Comparison of ENCODE assay signal across 8 cellular contexts in genomic region chr22:42344391-42344861, GRCh38.
DNase-seq lines count a peak whose midpoint lies in the region; ATAC-seq and TF ChIP-seq lines count a peak whose summit lies in the region.

No MANE protein-coding gene starts in this region.

- no peak overlapping the region for H3K27ac ChIP-seq in mesenchymal stem cell (ENCODE audit: low read length, poor library complexity, severe bottlenecking)

- no peak for DNase-seq in stimulated activated naive CD8-positive, alpha-beta T cell treated with anti-CD3 and anti-CD28 coated beads, Interleukin-15, Interleukin-2, amounts not matched to agents 100 U/mL and 50 U/mL, for 24 hours
- DNase-seq in cerebellar nuclear complex (lab: John Stamatoyannopoulos, UW) (peak; percentile 55 to 83), mesenchymal stem cell (no peak), GM20000 (ENCODE audit: low spot score) (no peak), GM19238 (ENCODE audit: insufficient read length, low spot score) (no peak)
- DNase-seq in stimulated activated CD4-positive, alpha-beta T cell treated with anti-CD3 and anti-CD28 coated beads, Interleukin-4, amount 100 ng/mL, for 4 hours = no peak

- no peak overlapping the region for H3K27ac Mint-ChIP-seq in stimulated activated naive CD8-positive, alpha-beta T cell treated with anti-CD3 and anti-CD28 coated beads, Interleukin-15, Interleukin-2, amounts not matched to agents 100 ng/mL and 50 ng/mL, for 24 hours

- H3K14ac ChIP-seq in mesenchymal stem cell (ENCODE audit: low read length in 2 of 2) = no peak overlapping the region

- no peak for ATAC-seq in stimulated activated naive CD8-positive, alpha-beta T cell treated with anti-CD3 and anti-CD28 coated beads, Interleukin-15, Interleukin-2, amounts not matched to agents 100 U/mL and 50 U/mL, for 24 hours
- no peak for ATAC-seq in GM21619 (IDR thresholded peaks at IDR 0.05; ENCODE audit: unreplicated experiment)

- peak overlapping the region; percentile 49 for H3K9ac ChIP-seq in mesenchymal stem cell (ENCODE audit: low read length)

- no peak overlapping the region for H2AK5ac ChIP-seq in mesenchymal stem cell (ENCODE audit: low read length, severe bottlenecking)

- no peaks in the 10 kb centered on the region for H3K9me3 ChIP-seq in mesenchymal stem cell (ENCODE audit: control insufficient read depth, low read length)

- H2BK12ac ChIP-seq in mesenchymal stem cell (ENCODE audit: low read length in 2 of 2) = no peak overlapping the region

- peaks cover 5% of the 10 kb centered on the region for H3K27me3 Mint-ChIP-seq in stimulated activated naive CD8-positive, alpha-beta T cell treated with anti-CD3 and anti-CD28 coated beads, Interleukin-15, Interleukin-2, amounts not matched to agents 100 ng/mL and 50 ng/mL, for 24 hours

- no peak overlapping the region for H3K23ac ChIP-seq in mesenchymal stem cell (ENCODE audit: low read length in 2 of 2)

- H3K4me3 ChIP-seq in mesenchymal stem cell (ENCODE audit: insufficient read depth in 1 of 2, low read depth in 1 of 2, low read length in 2 of 2) = peak overlapping the region in 1 of 2 experiments; percentile 55

- peaks cover 1% of the 10 kb centered on the region for H3K79me1 ChIP-seq in mesenchymal stem cell (replicated peaks; ENCODE audit: low read length, poor library complexity, severe bottlenecking)

- no peak overlapping the region for H2AFZ ChIP-seq in mesenchymal stem cell (ENCODE audit: low read depth, low read length)

- no peak overlapping the region for H2BK15ac ChIP-seq in mesenchymal stem cell (ENCODE audit: low read depth, poor library complexity, severe bottlenecking)

- no peak overlapping the region for H2BK5ac ChIP-seq in mesenchymal stem cell (ENCODE audit: low read depth, low read length, poor library complexity, severe bottlenecking)

- no peak overlapping the region for H3K4ac ChIP-seq in mesenchymal stem cell (ENCODE audit: low read depth in 1 of 2, low read length in 2 of 2)

- peaks cover 38 to 42% of the 10 kb centered on the region in 2 experiments for H3K27me3 ChIP-seq in mesenchymal stem cell (ENCODE audit: control insufficient read depth in 1 of 2, insufficient read depth in 1 of 2, low read length in 2 of 2)

- TF ChIP-seq CTCF in GM20000 (IDR thresholded peaks at IDR 0.05; ENCODE audit: extremely low read depth, missing control alignments) = no peak

- H3K18ac ChIP-seq in mesenchymal stem cell (ENCODE audit: low read depth in 1 of 2, low read length in 2 of 2) = no peak overlapping the region

- H3K4me1 Mint-ChIP-seq in stimulated activated naive CD8-positive, alpha-beta T cell treated with anti-CD3 and anti-CD28 coated beads, Interleukin-15, Interleukin-2, amounts not matched to agents 100 ng/mL and 50 ng/mL, for 24 hours (ENCODE audit: low read depth) = peaks cover 3% of the 10 kb centered on the region

- no peaks in the 10 kb centered on the region for H3K36me3 Mint-ChIP-seq in stimulated activated naive CD8-positive, alpha-beta T cell treated with anti-CD3 and anti-CD28 coated beads, Interleukin-15, Interleukin-2, amounts not matched to agents 100 ng/mL and 50 ng/mL, for 24 hours (ENCODE audit: low read depth)

- H3K36me3 ChIP-seq in mesenchymal stem cell (ENCODE audit: control insufficient read depth in 1 of 2, insufficient read depth in 2 of 2, low read depth in 1 of 2, low read length in 2 of 2) = no peaks in the 10 kb centered on the region

- WGBS in mesenchymal stem cell = 41% methylated on average over 27 of the region's 27 CpGs

- no peak overlapping the region for H4K91ac ChIP-seq in mesenchymal stem cell (ENCODE audit: low read length)

- H4K8ac ChIP-seq in mesenchymal stem cell (ENCODE audit: low read length) = peak overlapping the region; percentile 5

- no peak overlapping the region for H2BK120ac ChIP-seq in mesenchymal stem cell (ENCODE audit: low read depth, low read length)

- peaks cover 19% of the 10 kb centered on the region for H3K4me1 ChIP-seq in mesenchymal stem cell (ENCODE audit: control insufficient read depth, insufficient read depth, low read depth, low read length)

- no peaks in the 10 kb centered on the region for H3K9me3 Mint-ChIP-seq in stimulated activated naive CD8-positive, alpha-beta T cell treated with anti-CD3 and anti-CD28 coated beads, Interleukin-15, Interleukin-2, amounts not matched to agents 100 ng/mL and 50 ng/mL, for 24 hours

- H3K4me3 Mint-ChIP-seq in stimulated activated naive CD8-positive, alpha-beta T cell treated with anti-CD3 and anti-CD28 coated beads, Interleukin-15, Interleukin-2, amounts not matched to agents 100 ng/mL and 50 ng/mL, for 24 hours = peak overlapping the region; percentile 23

- no peak overlapping the region for H3K4me2 ChIP-seq in mesenchymal stem cell (ENCODE audit: low read length, poor library complexity, severe bottlenecking)

Comparison
In these comparisons a context has a peak if more than half of its experiments do, and no peak if none do; other contexts are left out.
1. DNase-seq: peak in cerebellar nuclear complex (2 of 2); none in stimulated activated naive CD8-positive, alpha-beta T cell treated with anti-CD3 and anti-CD28 coated beads, Interleukin-15, Interleukin-2, amounts not matched to agents 100 U/mL and 50 U/mL, for 24 hours (single experiment), mesenchymal stem cell (single experiment), GM20000 (single experiment), GM19238 (single experiment) and stimulated activated CD4-positive, alpha-beta T cell treated with anti-CD3 and anti-CD28 coated beads, Interleukin-4, amount 100 ng/mL, for 4 hours (0 of 2).